Comparison of ENCODE assay signal across 17 cellular contexts in the genomic region with DNA sequence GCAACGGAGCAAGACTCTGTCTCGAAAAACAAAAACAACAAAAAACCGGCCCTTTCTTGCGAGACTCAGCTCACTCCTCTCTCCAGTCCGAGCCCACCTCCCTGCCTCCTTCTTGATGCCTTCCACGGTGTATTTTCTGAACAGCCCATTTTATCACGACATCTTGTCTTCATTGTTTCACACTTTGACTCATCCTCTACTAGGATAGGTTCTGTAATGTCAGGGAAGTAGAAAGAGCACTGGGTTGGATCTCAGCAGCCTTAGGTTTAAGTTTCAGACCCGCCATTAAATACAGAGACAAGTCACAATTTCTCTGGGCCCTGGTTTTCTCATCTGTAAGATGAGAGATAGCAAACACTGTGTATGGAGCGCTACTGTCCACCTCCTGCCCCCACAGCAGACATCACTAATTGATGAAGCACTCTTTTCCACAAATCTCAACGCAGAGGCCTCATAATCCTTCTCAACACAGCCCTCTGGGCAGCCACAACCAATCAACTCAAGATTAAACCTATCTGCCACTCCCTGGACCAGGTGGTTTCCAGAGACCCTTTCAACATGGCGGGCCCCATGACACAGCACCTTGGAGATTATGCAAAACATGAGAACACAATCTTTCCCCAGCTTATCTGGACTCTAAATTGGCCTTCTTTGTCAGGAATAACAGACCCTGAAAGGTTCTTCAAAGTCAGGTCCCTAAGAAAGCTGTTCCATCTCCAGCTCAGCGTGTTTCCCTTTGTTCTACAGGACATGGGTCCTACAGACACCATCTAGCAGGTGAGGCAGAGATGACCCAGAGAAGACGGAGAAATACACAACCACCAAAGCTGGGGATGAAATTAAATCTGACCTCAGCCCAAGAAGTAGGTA. TPM values are rescaled to one million over a fixed set of nuclear protein-coding genes. Genes with fewer than 3 reads are reported as not detected.
DNase-seq lines count a peak whose midpoint lies in the region; FAIRE-seq and TF ChIP-seq lines count a peak whose summit lies in the region.
"Had no signal": no experiment of that assay in that cellular context is flagged by ENCODE, and none has a peak within 500 bp of the region (broad histone marks: within the 10 kb centered on the region; RNA-seq: fewer than 3 reads in every experiment).

No MANE protein-coding gene starts in this region.

- H4K20me1 ChIP-seq in MM.1S (ENCODE audit: insufficient read depth, low read length) (no peaks in the 10 kb centered on the region; the same call in 1 of the 2 replicates), neural progenitor cell (ENCODE audit: low read depth) (peaks cover 92% of the 10 kb centered on the region)

- TF ChIP-seq CTCF in MM.1S (IDR thresholded peaks at IDR 0.05; ENCODE audit: low read length), result no peak
- no peak for TF ChIP-seq CTCF in neural progenitor cell (IDR thresholded peaks at IDR 0.05)
- no peak for TF ChIP-seq CTCF in thyroid gland (IDR thresholded peaks at IDR 0.05)
- TF ChIP-seq CTCF in kidney (IDR thresholded peaks at IDR 0.05; ENCODE audit: borderline replicate concordance, extremely low read depth, insufficient read depth), result no peak

- H3K4me1 ChIP-seq in MM.1S (ENCODE audit: low read length) (peaks cover 89% of the 10 kb centered on the region), neural progenitor cell (peaks cover 48% of the 10 kb centered on the region), thyroid gland (peaks cover 0 to 7% of the 10 kb centered on the region in 2 donors), kidney (ENCODE audit: control insufficient read depth in 1 of 2, insufficient read depth in 1 of 2, low read depth in 1 of 2, low read length in 2 of 2) (peaks cover 0 to 9% of the 10 kb centered on the region in 2 donors)

- H3K27me3 Mint-ChIP-seq in T-helper 1 cell treated with Interleukin-12 subunit alpha and Interleukin-12 subunit beta and Interleukin-4 antibody, amounts not matched to agents 30 μg/mL and 1 μg/mL, for 36 hours (ENCODE audit: low read depth), result no peaks in the 10 kb centered on the region
- no peaks in the 10 kb centered on the region for H3K27me3 Mint-ChIP-seq in activated naive CD8-positive, alpha-beta T cell
- H3K27me3 Mint-ChIP-seq in neural progenitor cell (ENCODE audit: insufficient read depth, low read depth), result peaks cover 8% of the 10 kb centered on the region

- DNase-seq in T-helper 1 cell (no peak), MM.1S (no peak), neural progenitor cell (ENCODE audit: low spot score) (no peak), thyroid gland (no peak), kidney (no peak)
- no peak for DNase-seq in stimulated activated CD4-positive, alpha-beta T cell treated with anti-CD3 and anti-CD28 coated beads, Interleukin-4, amount 100 ng/mL, for 4 hours
- DNase-seq: GOT3, left cardiac atrium, T1000, transverse colon had no signal

- H3K9ac ChIP-seq in MM.1S (ENCODE audit: low read length) (no peak overlapping the region), neural progenitor cell (no peak overlapping the region), kidney (ENCODE audit: low read length in 2 of 2) (no peak overlapping the region)

- H3K4me3 ChIP-seq in MM.1S (ENCODE audit: low read length) (no peak overlapping the region), neural progenitor cell (no peak overlapping the region), thyroid gland (replicated peaks in 1 of 3) (no peak overlapping the region), kidney (ENCODE audit: low read length in 2 of 2) (no peak overlapping the region)
- H3K4me3 ChIP-seq: cardiac muscle cell, heart left ventricle, transverse colon had no signal

- TF ChIP-seq POLR2A in thyroid gland (IDR thresholded peaks at IDR 0.05), result no peak

- no peaks in the 10 kb centered on the region for H3K9me2 ChIP-seq in MM.1S (replicated peaks; ENCODE audit: insufficient read depth, low read length)

- no peaks in the 10 kb centered on the region for H3K27me3 ChIP-seq in MM.1S (replicated peaks; ENCODE audit: insufficient read depth, low read length)
- H3K27me3 ChIP-seq in neural progenitor cell, result no peaks in the 10 kb centered on the region
- H3K27me3 ChIP-seq in thyroid gland, result no peaks in the 10 kb centered on the region
- H3K27me3 ChIP-seq: heart left ventricle, transverse colon had no signal

- peaks cover 33% of the 10 kb centered on the region for H3K36me3 Mint-ChIP-seq in T-helper 1 cell treated with Interleukin-12 subunit alpha and Interleukin-12 subunit beta and Interleukin-4 antibody, amounts not matched to agents 30 μg/mL and 1 μg/mL, for 36 hours (ENCODE audit: low read depth)
- peaks cover 4% of the 10 kb centered on the region for H3K36me3 Mint-ChIP-seq in activated naive CD8-positive, alpha-beta T cell
- peaks cover 15% of the 10 kb centered on the region for H3K36me3 Mint-ChIP-seq in neural progenitor cell

- H2AFZ ChIP-seq in MM.1S (ENCODE audit: low read length) (no peak overlapping the region), neural progenitor cell (replicated peaks) (no peak overlapping the region)

- peaks cover 70% of the 10 kb centered on the region for H3K4me1 Mint-ChIP-seq in T-helper 1 cell treated with Interleukin-12 subunit alpha and Interleukin-12 subunit beta and Interleukin-4 antibody, amounts not matched to agents 30 μg/mL and 1 μg/mL, for 36 hours (ENCODE audit: low read depth)
- peaks cover 92% of the 10 kb centered on the region for H3K4me1 Mint-ChIP-seq in activated naive CD8-positive, alpha-beta T cell (ENCODE audit: low read depth)
- peaks cover 59% of the 10 kb centered on the region for H3K4me1 Mint-ChIP-seq in neural progenitor cell

- H3K9me3 Mint-ChIP-seq in T-helper 1 cell treated with Interleukin-12 subunit alpha and Interleukin-12 subunit beta and Interleukin-4 antibody, amounts not matched to agents 30 μg/mL and 1 μg/mL, for 36 hours, result no peaks in the 10 kb centered on the region
- H3K9me3 Mint-ChIP-seq in activated naive CD8-positive, alpha-beta T cell (ENCODE audit: low read depth), result no peaks in the 10 kb centered on the region
- H3K9me3 Mint-ChIP-seq in neural progenitor cell, result no peaks in the 10 kb centered on the region
- H3K9me3 Mint-ChIP-seq: neural crest cell had no signal

- H3K36me3 ChIP-seq in MM.1S (replicated peaks; ENCODE audit: insufficient read depth, low read length) (no peaks in the 10 kb centered on the region), neural progenitor cell (no peaks in the 10 kb centered on the region), thyroid gland (no peaks in the 10 kb centered on the region), kidney (ENCODE audit: control insufficient read depth in 1 of 2, insufficient read depth in 2 of 2, low read length in 2 of 2) (no peaks in the 10 kb centered on the region)
- H3K36me3 ChIP-seq: cardiac muscle cell, heart left ventricle, transverse colon had no signal

- WGBS in thyroid gland, 2 donors, result 96 to 98% methylated on average over 13 of the region's 13 CpGs

- intact Hi-C loops in thyroid gland (cut with DNase I), result no loop called here
- intact Hi-C loops in kidney (cut with DNase I), result no loop called here

- H3K9me3 ChIP-seq in MM.1S (replicated peaks; ENCODE audit: insufficient read depth, low read length), result no peaks in the 10 kb centered on the region
- no peaks in the 10 kb centered on the region for H3K9me3 ChIP-seq in neural progenitor cell (ENCODE audit: low read depth)
- H3K9me3 ChIP-seq in thyroid gland, result no peaks in the 10 kb centered on the region
- H3K9me3 ChIP-seq in kidney (ENCODE audit: control insufficient read depth in 1 of 2, low read length in 2 of 2), result no peaks in the 10 kb centered on the region
- H3K9me3 ChIP-seq: heart left ventricle, transverse colon had no signal

- H3K4me2 ChIP-seq in MM.1S (ENCODE audit: low read depth, low read length) (peak overlapping the region; percentile 16; the same call in 1 of the 2 replicates), neural progenitor cell (peak overlapping the region; percentile 50)

- peaks cover 44% of the 10 kb centered on the region for H3F3A ChIP-seq in MM.1S (ENCODE audit: insufficient read depth, low read length)
- peaks cover 11% of the 10 kb centered on the region for H3F3A ChIP-seq in neural progenitor cell (ENCODE audit: low read depth)

- H3K4me3 Mint-ChIP-seq in T-helper 1 cell treated with Interleukin-12 subunit alpha and Interleukin-12 subunit beta and Interleukin-4 antibody, amounts not matched to agents 30 μg/mL and 1 μg/mL, for 36 hours, result no peak overlapping the region
- peak overlapping the region; percentile 13 for H3K4me3 Mint-ChIP-seq in activated naive CD8-positive, alpha-beta T cell
- H3K4me3 Mint-ChIP-seq in neural progenitor cell, result no peak overlapping the region

- peaks cover 100% of the 10 kb centered on the region for H3K79me2 ChIP-seq in MM.1S (ENCODE audit: low read length)
- H3K79me2 ChIP-seq in neural progenitor cell (ENCODE audit: low read depth), result peaks cover 100% of the 10 kb centered on the region

- FAIRE-seq in kidney (lab: Jason Lieb, UNC), result no peak
- FAIRE-seq: A204.1 had no signal

- H3K27ac ChIP-seq in MM.1S (ENCODE audit: low read length) (peak overlapping the region; percentile 100; the same call in 1 of the 2 replicates), neural progenitor cell (no peak overlapping the region), thyroid gland (no peak overlapping the region), kidney (ENCODE audit: low read depth in 2 of 2, low read length in 2 of 2) (no peak overlapping the region)
- H3K27ac ChIP-seq: cardiac muscle cell, epithelial cell of prostate, heart left ventricle, transverse colon had no signal

- H3K27ac Mint-ChIP-seq in T-helper 1 cell treated with Interleukin-12 subunit alpha and Interleukin-12 subunit beta and Interleukin-4 antibody, amounts not matched to agents 30 μg/mL and 1 μg/mL, for 36 hours, result peak overlapping the region; percentile 45
- peak overlapping the region; percentile 68 for H3K27ac Mint-ChIP-seq in activated naive CD8-positive, alpha-beta T cell
- H3K27ac Mint-ChIP-seq in neural progenitor cell, result peak overlapping the region; percentile 38

RNA-seq across cellular contexts. Expression of a gene that starts 35.6 kb away (rescaled TPM):
- total RNA-seq in neural progenitor cell (ENCODE audit: low replicate concordance), result 17.8 and 34.8 TPM in 2 replicates
- 1 to 10 TPM; 3.0 to 6.3 (median 5.8) TPM for total RNA-seq in thyroid gland
- 32.8 TPM for total RNA-seq in kidney
- polyA plus RNA-seq in kidney (ENCODE audit: insufficient read depth, low read depth, low replicate concordance), result 6.6 TPM
